ENCODE assay signal across 9 cellular contexts in genomic region chr14:88563845-88564244, GRCh38. TPM values are rescaled to one million over a fixed set of nuclear protein-coding genes. Genes with fewer than 3 reads are reported as not detected.
DNase-seq lines count a peak whose midpoint lies in the region; ATAC-seq, FAIRE-seq and TF ChIP-seq lines count a peak whose summit lies in the region.
"Had no signal": no experiment of that assay in that cellular context is flagged by ENCODE, and none has a peak within 500 bp of the region (broad histone marks: within the 10 kb centered on the region; RNA-seq: fewer than 3 reads in every experiment).

No MANE protein-coding gene starts in this region.

- peaks cover 37% of the 10 kb centered on the region for H3K36me3 ChIP-seq in SK-N-MC (ENCODE audit: insufficient read depth, low read length)

- ATAC-seq in HG02642 (IDR thresholded peaks at IDR 0.05; ENCODE audit: poor library complexity, unreplicated experiment) (no peak), HG03039 (IDR thresholded peaks at IDR 0.05; ENCODE audit: unreplicated experiment) (no peak)

- peak overlapping the region; percentile 87 for H3K9ac ChIP-seq in SK-N-MC (ENCODE audit: insufficient read length)

- no peak for TF ChIP-seq POLR2A in GM12892 (IDR thresholded peaks at IDR 0.05; ENCODE audit: low read depth, low read length)

- no peak for TF ChIP-seq CTCF in fibroblast of pulmonary artery (IDR thresholded peaks at IDR 0.05; ENCODE audit: low read length, missing control alignments)
- no peak for TF ChIP-seq CTCF in retinal pigment epithelial cell (conservative IDR thresholded peaks at IDR 0.05; ENCODE audit: low read depth, low read length)

- no peak for FAIRE-seq in GM12892 (lab: Jason Lieb, UNC)
- FAIRE-seq: islet of Langerhans had no signal

- no peak for DNase-seq in SK-N-MC (ENCODE audit: low read depth, low spot score)
- no peak for DNase-seq in fibroblast of pulmonary artery (ENCODE audit: low read depth)
- no peak for DNase-seq in retinal pigment epithelial cell (ENCODE audit: low read depth)
- no peak for DNase-seq in COLO829 (ENCODE audit: low spot score)
- DNase-seq in GM12892 (ENCODE audit: insufficient read length), result no peak

- H3K27ac ChIP-seq in SK-N-MC, result 0 out of 2 replicates have a peak overlapping the region, but pooled peaks have one; percentile 21

- H3K9me3 ChIP-seq in SK-N-MC (ENCODE audit: low read depth, low read length), result no peaks in the 10 kb centered on the region

- peak overlapping the region; percentile 95 for H3K4me3 ChIP-seq in GM08714 (ENCODE audit: low read length)
- H3K4me3 ChIP-seq in SK-N-MC, result peak overlapping the region; percentile 92
- peak overlapping the region; percentile 85 for H3K4me3 ChIP-seq in fibroblast of pulmonary artery (replicated peaks; ENCODE audit: low read depth, low read length)
- H3K4me3 ChIP-seq in retinal pigment epithelial cell (ENCODE audit: low read length), result peak overlapping the region; percentile 61

RNA-seq across cellular contexts. Expression of gene ZC3H14, which starts 1.0 kb away (rescaled TPM):
- 38.5 TPM for polyA plus RNA-seq in GM12892 (2012; ENCODE audit: missing spikeins)

RNA-seq across cellular contexts. Expression of gene PTPN21, which starts 9.0 kb away (rescaled TPM):
- polyA plus RNA-seq in GM12892 (2012; ENCODE audit: missing spikeins), result 0.30 TPM
